In the genomic region with DNA sequence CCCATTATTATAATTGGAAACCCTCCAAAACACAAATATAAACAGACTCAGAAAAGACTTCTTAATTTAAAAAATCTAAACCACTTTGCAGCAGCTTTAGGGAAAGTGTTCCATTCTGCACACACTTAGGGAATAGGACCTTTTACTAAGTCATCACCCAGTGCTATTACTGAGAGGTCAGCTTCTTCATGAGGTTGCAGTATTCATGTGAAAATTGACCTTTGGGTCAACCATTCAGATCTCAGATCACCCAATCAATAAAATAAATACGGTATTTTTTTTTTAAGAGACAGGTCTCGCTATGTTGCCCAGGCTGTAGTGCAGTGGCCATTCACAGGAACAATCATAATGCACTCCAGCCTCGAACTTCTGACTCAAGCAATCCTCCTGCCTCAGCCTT, we compare ENCODE assay signal across 29 cellular contexts. TPM values are rescaled to one million over a fixed set of nuclear protein-coding genes. Genes with fewer than 3 reads are reported as not detected.
"Had no signal": no experiment of that assay in that cellular context is flagged by ENCODE, and none has a peak within 500 bp of the region (broad histone marks: within the 10 kb centered on the region; RNA-seq: fewer than 3 reads in every experiment).

No MANE protein-coding gene starts in this region.

- H3K27me3 ChIP-seq: ovary, testis, transverse colon, upper lobe of right lung, uterus had no signal

- H3K27ac ChIP-seq: ovary, parathyroid adenoma, psoas muscle, skin epidermis, spleen, suprapubic skin, testis, tibial artery, transverse colon, upper lobe of right lung, uterus had no signal

- H3K9ac ChIP-seq: parathyroid adenoma had no signal

- H3K4me2 ChIP-seq: smooth muscle cell had no signal

- H3K4me3 ChIP-seq: ovary, psoas muscle, skin epidermis, smooth muscle cell, spleen, suprapubic skin, testis, tibial artery, transverse colon, upper lobe of right lung, uterus had no signal

- H3K9me3 ChIP-seq: ovary, psoas muscle, spleen, suprapubic skin, testis, tibial artery, transverse colon, upper lobe of right lung, uterus had no signal

- H2AFZ ChIP-seq: parathyroid adenoma had no signal

- H3K36me3 ChIP-seq: ovary, spleen, suprapubic skin, tibial artery, transverse colon, upper lobe of right lung, uterus had no signal

- H3K4me1 ChIP-seq: parathyroid adenoma, psoas muscle, spleen, suprapubic skin, testis, tibial artery, upper lobe of right lung, uterus had no signal

- ATAC-seq: naive thymus-derived CD8-positive, alpha-beta T cell; natural killer cell treated with Interleukin-12 subunit alpha and Interleukin-12 subunit beta and Interleukin-15 and Interleukin-18, amount 100 ng/mL, for 72 hours; psoas muscle; right cardiac atrium; sciatic nerve; stimulated activated memory B cell treated with anti-CD40 and anti-IgM and Interleukin-4, amounts not matched to agents 10 μg/mL and 1 μg/mL and 100 μg/mL, for 72 hours; stimulated activated naive CD8-positive, alpha-beta T cell treated with anti-CD3 and anti-CD28 coated beads, Interleukin-15, amount 100 ng/mL, for 72 hours; stimulated activated naive CD8-positive, alpha-beta T cell treated with anti-CD3 and anti-CD28 coated beads, Interleukin-15, Interleukin-2, amounts not matched to agents 100 U/mL and 50 U/mL, for 24 hours; upper lobe of right lung had no signal

- DNase-seq: naive thymus-derived CD8-positive, alpha-beta T cell; nephron progenitor cell; occipital lobe; ovary; posterior cingulate gyrus; psoas muscle; right cardiac atrium; spleen; stimulated activated CD4-positive, alpha-beta T cell treated with anti-CD3 and anti-CD28 coated beads, Interleukin-12 subunit alpha, Interleukin-12 subunit beta, amount 100 ng/mL, for 4 hours; stimulated activated CD4-positive, alpha-beta T cell treated with anti-CD3 and anti-CD28 coated beads, Interleukin-1b, Interleukin-23, amount 100 ng/mL, for 48 hours; stimulated activated CD4-positive, alpha-beta T cell treated with anti-CD3 and anti-CD28 coated beads, Interleukin-4, amount 100 ng/mL, for 1 hour; stimulated activated CD4-positive, alpha-beta T cell treated with anti-CD3 and anti-CD28 coated beads, Interleukin-4, amount 100 ng/mL, for 4 hours; stimulated activated CD8-positive, alpha-beta memory T cell treated with anti-CD3 and anti-CD28 coated beads, Interleukin-4, amount 100 ng/mL, for 48 hours; stimulated activated naive CD4-positive, alpha-beta T cell; stimulated activated naive CD8-positive, alpha-beta T cell treated with anti-CD3 and anti-CD28 coated beads, Interleukin-15, amount 100 ng/mL, for 72 hours; stimulated activated naive CD8-positive, alpha-beta T cell treated with anti-CD3 and anti-CD28 coated beads, Interleukin-15, Interleukin-2, amounts not matched to agents 100 U/mL and 50 U/mL, for 24 hours; substantia nigra; testis; tibial artery; transverse colon; upper lobe of right lung; uterus had no signal

RNA-seq across cellular contexts. Expression of a gene that starts 21.8 kb away (rescaled TPM):
- polyA plus RNA-seq: naive thymus-derived CD8-positive, alpha-beta T cell had no signal

RNA-seq across cellular contexts. Expression of a gene that starts 27.6 kb away (rescaled TPM):
- total RNA-seq: natural killer cell treated with Interleukin-12 subunit alpha and Interleukin-12 subunit beta and Interleukin-15 and Interleukin-18, amount 100 ng/mL, for 72 hours had no signal
- polyA plus RNA-seq: naive thymus-derived CD8-positive, alpha-beta T cell had no signal
